9 cellular contexts compared by ENCODE assay signal in the genomic region with DNA sequence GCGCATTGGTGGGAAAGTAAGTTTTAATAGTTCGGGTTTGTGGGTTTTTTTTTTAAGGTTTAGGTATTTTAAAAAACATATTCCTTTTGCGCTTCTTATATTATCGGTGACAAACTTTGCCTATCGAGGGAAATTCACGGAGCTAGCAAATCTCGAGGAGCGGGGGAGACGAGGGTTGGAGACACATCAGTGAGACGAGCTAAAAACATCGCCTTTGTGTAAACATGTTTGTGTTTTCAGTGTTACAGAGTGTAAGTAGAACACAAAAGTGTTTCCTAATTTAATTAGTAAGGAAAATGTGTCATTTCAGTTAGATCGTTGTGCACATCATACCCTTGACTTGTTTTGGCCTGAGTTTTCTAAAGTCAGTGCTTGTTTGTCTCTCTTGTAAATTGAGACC. TPM values are rescaled to one million over a fixed set of nuclear protein-coding genes. Genes with fewer than 3 reads are reported as not detected.
A peak's percentile ranks its signal among the peaks of the same experiment; 100 is the strongest.
DNase-seq lines count a peak whose midpoint lies in the region; ATAC-seq, FAIRE-seq and TF ChIP-seq lines count a peak whose summit lies in the region.
"Had no signal": no experiment of that assay in that cellular context is flagged by ENCODE, and none has a peak within 500 bp of the region (broad histone marks: within the 10 kb centered on the region; RNA-seq: fewer than 3 reads in every experiment).

No MANE protein-coding gene starts in this region.

- TSS peak; percentile 46 for BruUV-seq in MCF 10A (replicated peaks; lab: Mats Ljungman, UMichigan)

- H3K4me3 Mint-ChIP-seq in MCF 10A (ENCODE audit: unreplicated experiment), result peak overlapping the region; percentile 94

- H3K9me3 ChIP-seq in A549, result no peaks in the 10 kb centered on the region
- no peaks in the 10 kb centered on the region for H3K9me3 ChIP-seq in HUES48 (ENCODE audit: control insufficient read depth, insufficient read depth, low read length)
- no peaks in the 10 kb centered on the region for H3K9me3 ChIP-seq in mononuclear cell (ENCODE audit: low read depth, low read length)

- TF ChIP-seq RAD21 in A549 (conservative IDR thresholded peaks at IDR 0.05 in 1 of 2, IDR thresholded peaks at IDR 0.05 in 1 of 2), result no peak

- H3K36me3 Mint-ChIP-seq in MCF 10A (ENCODE audit: insufficient read depth, unreplicated experiment), result peaks cover 62% of the 10 kb centered on the region

- peak overlapping the region; percentile 64 for H3K4me3 ChIP-seq in A549
- H3K4me3 ChIP-seq in HUES48 (ENCODE audit: low read depth, low read length), result peak overlapping the region; percentile 92
- H3K4me3 ChIP-seq in mononuclear cell (ENCODE audit: low read length), result peak overlapping the region; percentile 93

- no peak for TF ChIP-seq POLR2A in A549 (IDR thresholded peaks at IDR 0.05; ENCODE audit: low read length)

- CTCF ChIA-PET in A549 (lab: Yijun Ruan, JAX) (interaction anchor here (0.8 to 3.1 kb wide), 5 partner anchors 13 to 907 kb away, joined by 3 to 15 read pairs (median 3); no protein-coding TSS in a partner anchor), MCF 10A (lab: Yijun Ruan, JAX) (interaction anchor here (1.1 to 1.6 kb wide), 3 partner anchors 16 to 415 kb away, joined by 3 to 5 read pairs (median 5); no protein-coding TSS in a partner anchor)

- intact Hi-C loops in MCF 10A (cut with micrococcal nuclease), result no loop called here

- DNase-seq in A549 (ENCODE audit: low read depth in 1 of 2, low spot score in 1 of 2) (no peak), MCF 10A (ENCODE audit: unreplicated experiment) (peak; percentile 14), NCI-H2029 treated with DMSO at 0.1 percent for 48 hours (lab: John Stamatoyannopoulos, UW) (no peak)
- DNase-seq: activated CD8-positive, alpha-beta memory T cell treated with anti-CD3 and anti-CD28 coated beads for 24 hours had no signal

- no peaks in the 10 kb centered on the region for H3K27me3 Mint-ChIP-seq in MCF 10A (ENCODE audit: insufficient read depth, unreplicated experiment)

- H3K27ac ChIP-seq in A549 (peak overlapping the region; percentile 90 to 98), HUES48 (ENCODE audit: low read depth, low read length) (peak overlapping the region; percentile 99)

- H3K4me1 ChIP-seq in A549 (peaks cover 34% of the 10 kb centered on the region), HUES48 (ENCODE audit: control insufficient read depth, insufficient read depth, low read length) (peaks cover 30% of the 10 kb centered on the region), mononuclear cell (ENCODE audit: insufficient read depth, low read length) (peaks cover 26% of the 10 kb centered on the region)

- H3K4me2 ChIP-seq in A549, result peak overlapping the region; percentile 90

- POLR2A ChIA-PET in A549 (lab: Yijun Ruan, JAX), result interaction anchor here (1.0 to 4.3 kb wide), 6 partner anchors 8 to 1141 kb away, joined by 3 to 26 read pairs (median 7); a partner anchor contains a TSS
- POLR2A ChIA-PET in MCF 10A (lab: Yijun Ruan, JAX), result interaction anchor here (0.6 to 6.1 kb wide), 28 partner anchors 9 to 1363 kb away, joined by 3 to 84 read pairs (median 4); a partner anchor contains a TSS

- H3K9me3 Mint-ChIP-seq in MCF 10A (ENCODE audit: unreplicated experiment), result no peaks in the 10 kb centered on the region

- TF ChIP-seq EP300 in A549 (IDR thresholded peaks at IDR 0.05), result no peak

- ATAC-seq in A549 (no peak), HG03045 (IDR thresholded peaks at IDR 0.05; ENCODE audit: unreplicated experiment) (no peak), GM18867 (IDR thresholded peaks at IDR 0.05; ENCODE audit: unreplicated experiment) (no peak), GM19328 (IDR thresholded peaks at IDR 0.05; ENCODE audit: unreplicated experiment) (no peak)

- WGBS in A549 (ENCODE audit: missing lambda C conversion rate), result 2% methylated on average over 12 of the region's 12 CpGs

- peaks cover 15% of the 10 kb centered on the region for H3K4me1 Mint-ChIP-seq in MCF 10A (ENCODE audit: insufficient read depth, unreplicated experiment)

- peak overlapping the region; percentile 89 for H3K9ac ChIP-seq in HUES48 (ENCODE audit: low read depth, low read length)

- TF ChIP-seq CTCF in A549 (IDR thresholded peaks at IDR 0.05), result no peak
- TF ChIP-seq CTCF in MCF 10A (IDR thresholded peaks at IDR 0.05; ENCODE audit: unreplicated experiment), result no peak

- H3K27me3 ChIP-seq in HUES48 (ENCODE audit: control insufficient read depth, insufficient read depth, low read length), result no peaks in the 10 kb centered on the region
- H3K27me3 ChIP-seq in mononuclear cell (ENCODE audit: insufficient read depth, low read length), result no peaks in the 10 kb centered on the region

- FAIRE-seq in A549 (lab: Jason Lieb, UNC), result no peak

- peak overlapping the region; percentile 98 for H3K27ac Mint-ChIP-seq in MCF 10A (ENCODE audit: low read depth, unreplicated experiment)

- H3K36me3 ChIP-seq in HUES48 (ENCODE audit: control insufficient read depth, insufficient read depth, low read length), result peaks cover 51% of the 10 kb centered on the region

TF ChIP-seq in A549, 52 proteins besides CTCF, POLR2A, EP300 and RAD21:
- TF ChIP-seq, protein P1, sequence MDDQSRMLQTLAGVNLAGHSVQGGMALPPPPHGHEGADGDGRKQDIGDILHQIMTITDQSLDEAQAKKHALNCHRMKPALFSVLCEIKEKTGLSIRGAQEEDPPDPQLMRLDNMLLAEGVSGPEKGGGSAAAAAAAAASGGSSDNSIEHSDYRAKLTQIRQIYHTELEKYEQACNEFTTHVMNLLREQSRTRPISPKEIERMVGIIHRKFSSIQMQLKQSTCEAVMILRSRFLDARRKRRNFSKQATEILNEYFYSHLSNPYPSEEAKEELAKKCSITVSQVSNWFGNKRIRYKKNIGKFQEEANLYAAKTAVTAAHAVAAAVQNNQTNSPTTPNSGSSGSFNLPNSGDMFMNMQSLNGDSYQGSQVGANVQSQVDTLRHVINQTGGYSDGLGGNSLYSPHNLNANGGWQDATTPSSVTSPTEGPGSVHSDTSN (IDR thresholded peaks at IDR 0.05), result no peak
- TF ChIP-seq EHMT2 (IDR thresholded peaks at IDR 0.05; ENCODE audit: low read depth), result no peak
- no peak for TF ChIP-seq NR3C1 (IDR thresholded peaks at IDR 0.05)
- TF ChIP-seq SREBF2 (IDR thresholded peaks at IDR 0.05), result no peak
- TF ChIP-seq, protein P2, sequence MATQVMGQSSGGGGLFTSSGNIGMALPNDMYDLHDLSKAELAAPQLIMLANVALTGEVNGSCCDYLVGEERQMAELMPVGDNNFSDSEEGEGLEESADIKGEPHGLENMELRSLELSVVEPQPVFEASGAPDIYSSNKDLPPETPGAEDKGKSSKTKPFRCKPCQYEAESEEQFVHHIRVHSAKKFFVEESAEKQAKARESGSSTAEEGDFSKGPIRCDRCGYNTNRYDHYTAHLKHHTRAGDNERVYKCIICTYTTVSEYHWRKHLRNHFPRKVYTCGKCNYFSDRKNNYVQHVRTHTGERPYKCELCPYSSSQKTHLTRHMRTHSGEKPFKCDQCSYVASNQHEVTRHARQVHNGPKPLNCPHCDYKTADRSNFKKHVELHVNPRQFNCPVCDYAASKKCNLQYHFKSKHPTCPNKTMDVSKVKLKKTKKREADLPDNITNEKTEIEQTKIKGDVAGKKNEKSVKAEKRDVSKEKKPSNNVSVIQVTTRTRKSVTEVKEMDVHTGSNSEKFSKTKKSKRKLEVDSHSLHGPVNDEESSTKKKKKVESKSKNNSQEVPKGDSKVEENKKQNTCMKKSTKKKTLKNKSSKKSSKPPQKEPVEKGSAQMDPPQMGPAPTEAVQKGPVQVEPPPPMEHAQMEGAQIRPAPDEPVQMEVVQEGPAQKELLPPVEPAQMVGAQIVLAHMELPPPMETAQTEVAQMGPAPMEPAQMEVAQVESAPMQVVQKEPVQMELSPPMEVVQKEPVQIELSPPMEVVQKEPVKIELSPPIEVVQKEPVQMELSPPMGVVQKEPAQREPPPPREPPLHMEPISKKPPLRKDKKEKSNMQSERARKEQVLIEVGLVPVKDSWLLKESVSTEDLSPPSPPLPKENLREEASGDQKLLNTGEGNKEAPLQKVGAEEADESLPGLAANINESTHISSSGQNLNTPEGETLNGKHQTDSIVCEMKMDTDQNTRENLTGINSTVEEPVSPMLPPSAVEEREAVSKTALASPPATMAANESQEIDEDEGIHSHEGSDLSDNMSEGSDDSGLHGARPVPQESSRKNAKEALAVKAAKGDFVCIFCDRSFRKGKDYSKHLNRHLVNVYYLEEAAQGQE (IDR thresholded peaks at IDR 0.05), result no peak
- TF ChIP-seq, protein P3, sequence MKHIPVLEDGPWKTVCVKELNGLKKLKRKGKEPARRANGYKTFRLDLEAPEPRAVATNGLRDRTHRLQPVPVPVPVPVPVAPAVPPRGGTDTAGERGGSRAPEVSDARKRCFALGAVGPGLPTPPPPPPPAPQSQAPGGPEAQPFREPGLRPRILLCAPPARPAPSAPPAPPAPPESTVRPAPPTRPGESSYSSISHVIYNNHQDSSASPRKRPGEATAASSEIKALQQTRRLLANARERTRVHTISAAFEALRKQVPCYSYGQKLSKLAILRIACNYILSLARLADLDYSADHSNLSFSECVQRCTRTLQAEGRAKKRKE (CRISPR knock-in tag; IDR thresholded peaks at IDR 0.05; ENCODE audit: low read depth), result no peak
- no peak for TF ChIP-seq NFE2L2 (conservative IDR thresholded peaks at IDR 0.05; ENCODE audit: low read length)
- TF ChIP-seq JUNB (IDR thresholded peaks at IDR 0.05), result no peak
- TF ChIP-seq MAFK (IDR thresholded peaks at IDR 0.05; ENCODE audit: partially characterized antibody), result no peak
- no peak for TF ChIP-seq HDAC2 (IDR thresholded peaks at IDR 0.05)

RNA-seq across cellular contexts. Expression of a gene that starts 0.9 kb away (rescaled TPM):
- polyA plus RNA-seq in A549 (2011; rRNA removed) (905 and 1,048 TPM in 2 replicates), A549 (2017; fragmentation: RNase III; extraction: RNeasy Plus Mini Kit Qiagen cat#74134 plus additional on column Dnase treatment) (1,119 to 1,187 TPM (median 1,159 TPM) in 3 replicates)
- polyA plus RNA-seq in A549 (2012; cell fraction: cytosol; rRNA removed), result 392 and 461 TPM in 2 replicates
- 138 and 209 TPM in 2 replicates for polyA plus RNA-seq in A549 (2012; cell fraction: nucleus; rRNA removed)
- polyA minus RNA-seq in A549 (2011; rRNA and poly(A)+ RNA removed), result 402 and 503 TPM in 2 replicates
- total RNA-seq in MCF 10A (2022) (937 and 946 TPM in 2 replicates), mononuclear cell (456 TPM)

RNA-seq across cellular contexts. Expression of a gene that starts 50.6 kb away (rescaled TPM):
- polyA plus RNA-seq in A549 (2011; rRNA removed) (1.8 and 2.2 TPM in 2 replicates), A549 (2017; fragmentation: RNase III; extraction: RNeasy Plus Mini Kit Qiagen cat#74134 plus additional on column Dnase treatment) (7.1 to 9.5 TPM (median 8.2 TPM) in 3 replicates)
- 4.2 and 6.1 TPM in 2 replicates for polyA plus RNA-seq in A549 (2012; cell fraction: cytosol; rRNA removed)
- polyA plus RNA-seq in A549 (2012; cell fraction: nucleus; rRNA removed), result 4.1 and 4.4 TPM in 2 replicates
- 0.83 and 0.97 TPM in 2 replicates for polyA minus RNA-seq in A549 (2011; rRNA and poly(A)+ RNA removed)
- total RNA-seq in MCF 10A (2022) (46.4 and 50.9 TPM in 2 replicates), mononuclear cell (0.10 TPM)

Comparison
In these comparisons a context has a peak if more than half of its experiments do, and no peak if none do; other contexts are left out.
1. RNA of a gene that starts 50.6 kb away (total RNA-seq): 46.4 to 50.9 TPM in MCF 10A; 0.10 TPM in mononuclear cell (single experiment); every median in the first group is over 10 times any median in the second.
2. Peak in every context shown above with its lines, with median percentiles within 50 percentile points of each other: H3K4me3 ChIP-seq.